Comparison of ENCODE assay signal across 28 cellular contexts in the genomic region with DNA sequence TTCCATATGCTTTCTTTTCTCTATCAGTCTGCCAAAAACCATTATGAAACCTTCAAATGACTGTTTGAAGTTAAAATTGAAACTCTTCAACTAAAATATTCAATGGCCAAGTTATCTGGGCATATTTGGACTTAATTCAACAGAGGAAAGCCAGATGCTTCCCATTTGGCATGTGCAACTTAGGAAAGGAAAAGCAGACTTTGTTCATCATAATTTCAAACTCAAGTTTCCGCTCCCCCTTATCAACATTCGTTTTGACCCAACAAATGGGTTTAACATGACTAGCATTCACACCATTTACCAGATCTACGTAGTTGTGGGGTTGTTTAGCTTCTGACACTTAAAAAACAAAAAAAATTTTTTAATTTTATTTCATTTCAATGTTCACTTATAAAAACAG.
"Had no signal": no experiment of that assay in that cellular context is flagged by ENCODE, and none has a peak within 500 bp of the region (broad histone marks: within the 10 kb centered on the region; RNA-seq: fewer than 3 reads in every experiment).

No MANE protein-coding gene starts in this region.

- H3K27me3 ChIP-seq: brain microvascular endothelial cell, esophagus squamous epithelium, gastroesophageal sphincter, pancreas, testis, transverse colon had no signal

- H3K9me3 ChIP-seq: esophagus squamous epithelium, gastroesophageal sphincter, pancreas, prostate gland, testis, transverse colon had no signal

- H3K27ac ChIP-seq: brain microvascular endothelial cell, epithelial cell of prostate, esophagus squamous epithelium, gastroesophageal sphincter, pancreas, prostate gland, testis, transverse colon had no signal

- H3K4me3 ChIP-seq: esophagus squamous epithelium, gastroesophageal sphincter, pancreas, prostate gland, testis, transverse colon had no signal

- ATAC-seq: activated CD8-positive, alpha-beta T cell treated with anti-CD3 and anti-CD28 coated beads for 36 hours; activated T-cell treated with anti-CD3 and anti-CD28 coated beads, Interleukin-2, amount 50 U/mL, for 4 hours; activated T-helper 17 cell treated with anti-CD3 and anti-CD28 coated beads, Interleukin-2, amount 50 U/mL, for 72 hours; gastroesophageal sphincter; left ventricle myocardium superior; naive thymus-derived CD4-positive, alpha-beta T cell; pancreas; right cardiac atrium; WTC11 had no signal

- H3K4me1 ChIP-seq: esophagus squamous epithelium, gastroesophageal sphincter, pancreas, prostate gland, testis, transverse colon had no signal

- H3K36me3 ChIP-seq: prostate gland had no signal

- DNase-seq: activated CD4-positive, alpha-beta T cell treated with anti-CD3 and anti-CD28 coated beads, Interleukin-2, amount 50 U/mL, for 1 hour; activated CD8-positive, alpha-beta T cell treated with anti-CD3 and anti-CD28 coated beads for 36 hours; activated gamma-delta T cell treated with Interleukin-2 at 50 U/mL for 16 hours; activated naive CD4-positive, alpha-beta T cell treated with anti-CD3 and anti-CD28 coated beads, Interleukin-2, amount 50 U/mL, for 16 hours; activated T-cell treated with anti-CD3 and anti-CD28 coated beads, Interleukin-2, amount 50 U/mL, for 4 hours; amniotic stem cell; brain microvascular endothelial cell; caudate nucleus; effector CD4-positive, alpha-beta T cell; esophagus squamous epithelium; head of caudate nucleus; kidney glomerular epithelial cell; left ventricle myocardium superior; midbrain; naive thymus-derived CD4-positive, alpha-beta T cell; nucleus accumbens; pancreas; right cardiac atrium; stimulated activated naive CD4-positive, alpha-beta T cell; T-helper 2 cell; testis; transverse colon had no signal

- FAIRE-seq: astrocyte, pancreas had no signal
